2 cellular contexts compared by ENCODE assay signal in genomic region chr2:145190031-145190703, GRCh38.
TF ChIP-seq lines count a peak whose summit lies in the region.

No MANE protein-coding gene starts in this region.

TF ChIP-seq in SK-N-SH, 30 proteins besides CTCF, POLR2A, EP300 and RAD21 (continued from another document):
- no peak for TF ChIP-seq USF2 (IDR thresholded peaks at IDR 0.05; ENCODE audit: borderline replicate concordance, low read depth, low read length)
- TF ChIP-seq ELF1 (IDR thresholded peaks at IDR 0.05): no peak
- no peak for TF ChIP-seq USF1 (IDR thresholded peaks at IDR 0.05; ENCODE audit: borderline replicate concordance, low read depth)
- no peak; the same call in 1 of the 2 replicates for TF ChIP-seq FOSL2 (IDR thresholded peaks at IDR 0.05; ENCODE audit: borderline replicate concordance, low read depth)
- TF ChIP-seq GATA2 (CRISPR knock-in tag; IDR thresholded peaks at IDR 0.05): no peak
- no peak for TF ChIP-seq TCF12 (IDR thresholded peaks at IDR 0.05)
- no peak for TF ChIP-seq RCOR1 (IDR thresholded peaks at IDR 0.05; ENCODE audit: low read length)
- TF ChIP-seq RXRA (IDR thresholded peaks at IDR 0.05; ENCODE audit: borderline replicate concordance, low read depth): no peak
- TF ChIP-seq TAF1 (IDR thresholded peaks at IDR 0.05; ENCODE audit: borderline replicate concordance, low read depth, low read length): no peak
- no peak for TF ChIP-seq JUND (IDR thresholded peaks at IDR 0.05)
- no peak for TF ChIP-seq PBX3 (IDR thresholded peaks at IDR 0.05)
- TF ChIP-seq GABPA (IDR thresholded peaks at IDR 0.05; ENCODE audit: low read depth): no peak

TF ChIP-seq in SK-N-SH treated with all-trans-retinoic acid at 6 μM for 48 hours, 23 proteins besides CTCF, POLR2A, EP300 and RAD21 (continued from another document):
- TF ChIP-seq CREB5 (CRISPR knock-in tag; IDR thresholded peaks at IDR 0.05; ENCODE audit: low read depth): no peak
- TF ChIP-seq TSHZ2 (CRISPR knock-in tag; IDR thresholded peaks at IDR 0.05): no peak
